In the genomic region with DNA sequence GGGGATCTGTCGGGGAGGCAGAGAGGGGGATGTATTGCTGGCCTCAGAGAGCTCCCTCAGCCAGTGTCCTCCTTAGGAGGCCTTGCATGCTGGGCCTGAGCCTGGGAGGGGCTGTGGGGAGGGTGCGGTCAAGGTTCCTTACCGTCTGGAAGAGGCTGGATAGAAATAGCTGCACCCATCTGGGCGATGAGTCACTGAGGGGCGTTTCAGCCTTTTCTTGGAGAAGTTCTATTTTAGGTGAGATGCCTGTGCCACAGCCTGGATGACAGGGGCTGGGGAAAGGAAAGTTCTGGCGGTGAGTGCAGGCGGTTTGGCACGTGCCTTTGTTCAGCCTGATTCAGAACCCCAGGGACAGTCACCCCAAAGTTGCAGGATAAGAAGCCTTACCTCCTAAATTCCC, we compare ENCODE assay signal across 1 cellular context.
TF ChIP-seq lines count a peak whose summit lies in the region.

No MANE protein-coding gene starts in this region.

TF ChIP-seq in HEK293, 187 proteins besides CTCF, POLR2A, EP300 and RAD21 (continued from another document):
- TF ChIP-seq, protein P1, sequence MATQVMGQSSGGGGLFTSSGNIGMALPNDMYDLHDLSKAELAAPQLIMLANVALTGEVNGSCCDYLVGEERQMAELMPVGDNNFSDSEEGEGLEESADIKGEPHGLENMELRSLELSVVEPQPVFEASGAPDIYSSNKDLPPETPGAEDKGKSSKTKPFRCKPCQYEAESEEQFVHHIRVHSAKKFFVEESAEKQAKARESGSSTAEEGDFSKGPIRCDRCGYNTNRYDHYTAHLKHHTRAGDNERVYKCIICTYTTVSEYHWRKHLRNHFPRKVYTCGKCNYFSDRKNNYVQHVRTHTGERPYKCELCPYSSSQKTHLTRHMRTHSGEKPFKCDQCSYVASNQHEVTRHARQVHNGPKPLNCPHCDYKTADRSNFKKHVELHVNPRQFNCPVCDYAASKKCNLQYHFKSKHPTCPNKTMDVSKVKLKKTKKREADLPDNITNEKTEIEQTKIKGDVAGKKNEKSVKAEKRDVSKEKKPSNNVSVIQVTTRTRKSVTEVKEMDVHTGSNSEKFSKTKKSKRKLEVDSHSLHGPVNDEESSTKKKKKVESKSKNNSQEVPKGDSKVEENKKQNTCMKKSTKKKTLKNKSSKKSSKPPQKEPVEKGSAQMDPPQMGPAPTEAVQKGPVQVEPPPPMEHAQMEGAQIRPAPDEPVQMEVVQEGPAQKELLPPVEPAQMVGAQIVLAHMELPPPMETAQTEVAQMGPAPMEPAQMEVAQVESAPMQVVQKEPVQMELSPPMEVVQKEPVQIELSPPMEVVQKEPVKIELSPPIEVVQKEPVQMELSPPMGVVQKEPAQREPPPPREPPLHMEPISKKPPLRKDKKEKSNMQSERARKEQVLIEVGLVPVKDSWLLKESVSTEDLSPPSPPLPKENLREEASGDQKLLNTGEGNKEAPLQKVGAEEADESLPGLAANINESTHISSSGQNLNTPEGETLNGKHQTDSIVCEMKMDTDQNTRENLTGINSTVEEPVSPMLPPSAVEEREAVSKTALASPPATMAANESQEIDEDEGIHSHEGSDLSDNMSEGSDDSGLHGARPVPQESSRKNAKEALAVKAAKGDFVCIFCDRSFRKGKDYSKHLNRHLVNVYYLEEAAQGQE (tag by site-specific recombination; IDR thresholded peaks at IDR 0.05), result no peak
- TF ChIP-seq EGR2 (tag by site-specific recombination; IDR thresholded peaks at IDR 0.05; ENCODE audit: low read depth) (no peak), ZNF157 (tag by site-specific recombination; IDR thresholded peaks at IDR 0.05) (no peak), ZNF548 (tag by site-specific recombination; IDR thresholded peaks at IDR 0.05) (no peak), ZNF112 (tag by site-specific recombination; IDR thresholded peaks at IDR 0.05) (no peak), GLI4 (tag by site-specific recombination; IDR thresholded peaks at IDR 0.05) (no peak), ZSCAN30 (tag by site-specific recombination; IDR thresholded peaks at IDR 0.05) (no peak), ZNF266 (tag by site-specific recombination; IDR thresholded peaks at IDR 0.05; ENCODE audit: low read depth) (no peak), RBAK (tag by site-specific recombination; IDR thresholded peaks at IDR 0.05) (no peak), ZNF239 (tag by site-specific recombination; IDR thresholded peaks at IDR 0.05) (no peak), SETDB1 (IDR thresholded peaks at IDR 0.05; ENCODE audit: insufficient read length, low read length) (no peak), ZNF155 (tag by site-specific recombination; IDR thresholded peaks at IDR 0.05) (no peak), BCL11A (tag by site-specific recombination; IDR thresholded peaks at IDR 0.05; ENCODE audit: low read depth) (no peak), KLF1 (tag by site-specific recombination; IDR thresholded peaks at IDR 0.05) (peak; percentile 78), KLF8 (tag by site-specific recombination; IDR thresholded peaks at IDR 0.05) (no peak), ZNF629 (tag by site-specific recombination; IDR thresholded peaks at IDR 0.05) (no peak), FEZF1 (tag by site-specific recombination; IDR thresholded peaks at IDR 0.05) (no peak), ZIC2 (tag by site-specific recombination; IDR thresholded peaks at IDR 0.05) (peak; percentile 75), ZNF114 (tag by site-specific recombination; IDR thresholded peaks at IDR 0.05) (no peak), ZNF394 (tag by site-specific recombination; IDR thresholded peaks at IDR 0.05; ENCODE audit: borderline replicate concordance) (no peak), ZNF701 (tag by site-specific recombination; IDR thresholded peaks at IDR 0.05) (no peak)
- TF ChIP-seq, protein P2, sequence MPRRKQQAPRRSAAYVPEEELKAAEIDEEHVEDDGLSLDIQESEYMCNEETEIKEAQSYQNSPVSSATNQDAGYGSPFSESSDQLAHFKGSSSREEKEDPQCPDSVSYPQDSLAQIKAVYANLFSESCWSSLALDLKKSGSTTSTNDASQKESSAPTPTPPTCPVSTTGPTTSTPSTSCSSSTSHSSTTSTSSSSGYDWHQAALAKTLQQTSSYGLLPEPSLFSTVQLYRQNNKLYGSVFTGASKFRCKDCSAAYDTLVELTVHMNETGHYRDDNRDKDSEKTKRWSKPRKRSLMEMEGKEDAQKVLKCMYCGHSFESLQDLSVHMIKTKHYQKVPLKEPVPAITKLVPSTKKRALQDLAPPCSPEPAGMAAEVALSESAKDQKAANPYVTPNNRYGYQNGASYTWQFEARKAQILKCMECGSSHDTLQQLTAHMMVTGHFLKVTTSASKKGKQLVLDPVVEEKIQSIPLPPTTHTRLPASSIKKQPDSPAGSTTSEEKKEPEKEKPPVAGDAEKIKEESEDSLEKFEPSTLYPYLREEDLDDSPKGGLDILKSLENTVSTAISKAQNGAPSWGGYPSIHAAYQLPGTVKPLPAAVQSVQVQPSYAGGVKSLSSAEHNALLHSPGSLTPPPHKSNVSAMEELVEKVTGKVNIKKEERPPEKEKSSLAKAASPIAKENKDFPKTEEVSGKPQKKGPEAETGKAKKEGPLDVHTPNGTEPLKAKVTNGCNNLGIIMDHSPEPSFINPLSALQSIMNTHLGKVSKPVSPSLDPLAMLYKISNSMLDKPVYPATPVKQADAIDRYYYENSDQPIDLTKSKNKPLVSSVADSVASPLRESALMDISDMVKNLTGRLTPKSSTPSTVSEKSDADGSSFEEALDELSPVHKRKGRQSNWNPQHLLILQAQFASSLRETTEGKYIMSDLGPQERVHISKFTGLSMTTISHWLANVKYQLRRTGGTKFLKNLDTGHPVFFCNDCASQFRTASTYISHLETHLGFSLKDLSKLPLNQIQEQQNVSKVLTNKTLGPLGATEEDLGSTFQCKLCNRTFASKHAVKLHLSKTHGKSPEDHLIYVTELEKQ (tag by site-specific recombination; IDR thresholded peaks at IDR 0.05; ENCODE audit: borderline replicate concordance), result no peak
- TF ChIP-seq, protein P3, sequence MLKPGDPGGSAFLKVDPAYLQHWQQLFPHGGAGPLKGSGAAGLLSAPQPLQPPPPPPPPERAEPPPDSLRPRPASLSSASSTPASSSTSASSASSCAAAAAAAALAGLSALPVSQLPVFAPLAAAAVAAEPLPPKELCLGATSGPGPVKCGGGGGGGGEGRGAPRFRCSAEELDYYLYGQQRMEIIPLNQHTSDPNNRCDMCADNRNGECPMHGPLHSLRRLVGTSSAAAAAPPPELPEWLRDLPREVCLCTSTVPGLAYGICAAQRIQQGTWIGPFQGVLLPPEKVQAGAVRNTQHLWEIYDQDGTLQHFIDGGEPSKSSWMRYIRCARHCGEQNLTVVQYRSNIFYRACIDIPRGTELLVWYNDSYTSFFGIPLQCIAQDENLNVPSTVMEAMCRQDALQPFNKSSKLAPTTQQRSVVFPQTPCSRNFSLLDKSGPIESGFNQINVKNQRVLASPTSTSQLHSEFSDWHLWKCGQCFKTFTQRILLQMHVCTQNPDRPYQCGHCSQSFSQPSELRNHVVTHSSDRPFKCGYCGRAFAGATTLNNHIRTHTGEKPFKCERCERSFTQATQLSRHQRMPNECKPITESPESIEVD (tag by site-specific recombination; IDR thresholded peaks at IDR 0.05), result no peak
- TF ChIP-seq, protein P4, sequence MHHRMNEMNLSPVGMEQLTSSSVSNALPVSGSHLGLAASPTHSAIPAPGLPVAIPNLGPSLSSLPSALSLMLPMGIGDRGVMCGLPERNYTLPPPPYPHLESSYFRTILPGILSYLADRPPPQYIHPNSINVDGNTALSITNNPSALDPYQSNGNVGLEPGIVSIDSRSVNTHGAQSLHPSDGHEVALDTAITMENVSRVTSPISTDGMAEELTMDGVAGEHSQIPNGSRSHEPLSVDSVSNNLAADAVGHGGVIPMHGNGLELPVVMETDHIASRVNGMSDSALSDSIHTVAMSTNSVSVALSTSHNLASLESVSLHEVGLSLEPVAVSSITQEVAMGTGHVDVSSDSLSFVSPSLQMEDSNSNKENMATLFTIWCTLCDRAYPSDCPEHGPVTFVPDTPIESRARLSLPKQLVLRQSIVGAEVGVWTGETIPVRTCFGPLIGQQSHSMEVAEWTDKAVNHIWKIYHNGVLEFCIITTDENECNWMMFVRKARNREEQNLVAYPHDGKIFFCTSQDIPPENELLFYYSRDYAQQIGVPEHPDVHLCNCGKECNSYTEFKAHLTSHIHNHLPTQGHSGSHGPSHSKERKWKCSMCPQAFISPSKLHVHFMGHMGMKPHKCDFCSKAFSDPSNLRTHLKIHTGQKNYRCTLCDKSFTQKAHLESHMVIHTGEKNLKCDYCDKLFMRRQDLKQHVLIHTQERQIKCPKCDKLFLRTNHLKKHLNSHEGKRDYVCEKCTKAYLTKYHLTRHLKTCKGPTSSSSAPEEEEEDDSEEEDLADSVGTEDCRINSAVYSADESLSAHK (tag by site-specific recombination; IDR thresholded peaks at IDR 0.05), result no peak
